ENCODE assay signal across 9 cellular contexts in the genomic region with DNA sequence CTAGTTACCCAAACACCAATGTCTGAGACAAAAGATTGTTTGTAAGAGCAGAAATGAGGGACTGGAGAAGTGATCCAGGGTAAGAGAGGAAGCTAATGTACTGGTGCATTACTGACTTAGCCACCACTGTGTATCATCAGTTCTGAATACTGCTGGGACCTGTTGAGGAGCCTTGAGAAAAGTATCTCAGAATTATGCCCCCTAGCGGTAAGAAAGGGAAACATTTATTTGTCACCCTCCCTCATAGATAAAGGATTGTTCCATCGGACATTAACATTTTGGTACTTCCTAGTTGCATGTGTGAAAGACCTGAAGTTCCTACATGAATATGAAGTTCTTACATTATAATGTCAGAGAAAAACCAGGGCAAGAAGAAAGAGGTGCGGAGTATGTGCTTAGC.
DNase-seq lines count a peak whose midpoint lies in the region; ATAC-seq and TF ChIP-seq lines count a peak whose summit lies in the region.
"Had no signal": no experiment of that assay in that cellular context is flagged by ENCODE, and none has a peak within 500 bp of the region (broad histone marks: within the 10 kb centered on the region; RNA-seq: fewer than 3 reads in every experiment).

No MANE protein-coding gene starts in this region.

- peak; percentile 71 for ATAC-seq in GM18498 (IDR thresholded peaks at IDR 0.05; ENCODE audit: unreplicated experiment)
- ATAC-seq in HG02852 (IDR thresholded peaks at IDR 0.05; ENCODE audit: unreplicated experiment), result peak; percentile 75
- peak in 1 of 2 donors; percentile 33 for ATAC-seq in lower lobe of right lung
- no peak for ATAC-seq in HG03571 (IDR thresholded peaks at IDR 0.05; ENCODE audit: unreplicated experiment)

- no peaks in the 10 kb centered on the region for H3K36me3 ChIP-seq in lower lobe of right lung

- H3K36me3 Mint-ChIP-seq in activated T-helper 2 cell treated with anti-CD3 and anti-CD28 coated beads, Interferon-gamma antibody, Interleukin-2, Interleukin-4, amounts not matched to agents 10 μg/mL and 5 μg/mL and 100 μg/mL, durations not matched to agents 14 hours and 24 hours and 36 hours (ENCODE audit: low read depth), result no peaks in the 10 kb centered on the region
- H3K36me3 Mint-ChIP-seq: activated naive CD4-positive, alpha-beta T cell treated with anti-CD3 and anti-CD28 coated beads, Interleukin-2, amount 50 U/mL, for 24 hours had no signal

- H3K27me3 Mint-ChIP-seq in activated T-helper 2 cell treated with anti-CD3 and anti-CD28 coated beads, Interferon-gamma antibody, Interleukin-2, Interleukin-4, amounts not matched to agents 10 μg/mL and 5 μg/mL and 100 μg/mL, durations not matched to agents 14 hours and 24 hours and 36 hours (ENCODE audit: low read depth), result no peaks in the 10 kb centered on the region
- H3K27me3 Mint-ChIP-seq: activated naive CD4-positive, alpha-beta T cell treated with anti-CD3 and anti-CD28 coated beads, Interleukin-2, amount 50 U/mL, for 24 hours had no signal

- intact Hi-C loops in lower lobe of right lung (cut with DNase I), result no loop called here
- intact Hi-C loops in activated T-helper 2 cell treated with anti-CD3 and anti-CD28 coated beads, Interferon-gamma antibody, Interleukin-2, Interleukin-4, amounts not matched to agents 10 μg/mL and 5 μg/mL and 100 μg/mL, durations not matched to agents 14 hours and 24 hours and 36 hours (cut with micrococcal nuclease), result no loop called here

- no peak overlapping the region for H3K27ac Mint-ChIP-seq in activated T-helper 2 cell treated with anti-CD3 and anti-CD28 coated beads, Interferon-gamma antibody, Interleukin-2, Interleukin-4, amounts not matched to agents 10 μg/mL and 5 μg/mL and 100 μg/mL, durations not matched to agents 14 hours and 24 hours and 36 hours
- H3K27ac Mint-ChIP-seq: activated naive CD4-positive, alpha-beta T cell treated with anti-CD3 and anti-CD28 coated beads, Interleukin-2, amount 50 U/mL, for 24 hours had no signal

- TF ChIP-seq CTCF in lower lobe of right lung (IDR thresholded peaks at IDR 0.05), result peak; percentile 33

- no peaks in the 10 kb centered on the region for H3K4me1 ChIP-seq in lower lobe of right lung

- H3K4me3 ChIP-seq in lower lobe of right lung, result no peak overlapping the region

- H3K9me3 Mint-ChIP-seq in activated T-helper 2 cell treated with anti-CD3 and anti-CD28 coated beads, Interferon-gamma antibody, Interleukin-2, Interleukin-4, amounts not matched to agents 10 μg/mL and 5 μg/mL and 100 μg/mL, durations not matched to agents 14 hours and 24 hours and 36 hours, result peaks cover 11% of the 10 kb centered on the region
- H3K9me3 Mint-ChIP-seq: activated naive CD4-positive, alpha-beta T cell treated with anti-CD3 and anti-CD28 coated beads, Interleukin-2, amount 50 U/mL, for 24 hours had no signal

- no peak overlapping the region for H3K27ac ChIP-seq in lower lobe of right lung

- H3K9me3 ChIP-seq in lower lobe of right lung, result no peaks in the 10 kb centered on the region

- H3K4me3 Mint-ChIP-seq in activated T-helper 2 cell treated with anti-CD3 and anti-CD28 coated beads, Interferon-gamma antibody, Interleukin-2, Interleukin-4, amounts not matched to agents 10 μg/mL and 5 μg/mL and 100 μg/mL, durations not matched to agents 14 hours and 24 hours and 36 hours (ENCODE audit: low read depth), result no peak overlapping the region
- H3K4me3 Mint-ChIP-seq: activated naive CD4-positive, alpha-beta T cell treated with anti-CD3 and anti-CD28 coated beads, Interleukin-2, amount 50 U/mL, for 24 hours had no signal

- H3K4me1 Mint-ChIP-seq in activated T-helper 2 cell treated with anti-CD3 and anti-CD28 coated beads, Interferon-gamma antibody, Interleukin-2, Interleukin-4, amounts not matched to agents 10 μg/mL and 5 μg/mL and 100 μg/mL, durations not matched to agents 14 hours and 24 hours and 36 hours (ENCODE audit: low read depth), result no peaks in the 10 kb centered on the region
- H3K4me1 Mint-ChIP-seq: activated naive CD4-positive, alpha-beta T cell treated with anti-CD3 and anti-CD28 coated beads, Interleukin-2, amount 50 U/mL, for 24 hours had no signal

- DNase-seq in SKM-1 treated with dmso at 0.1 percent for 144 hours (lab: John Stamatoyannopoulos, UW; ENCODE audit: unreplicated experiment) (peak; percentile 21), lower lobe of right lung (no peak), hypothalamus (lab: John Stamatoyannopoulos, UW) (no peak), NCI-H1048 (lab: John Stamatoyannopoulos, UW) (no peak)
- no peak for DNase-seq in activated T-helper 2 cell treated with anti-CD3 and anti-CD28 coated beads, Interferon-gamma antibody, Interleukin-2, Interleukin-4, amounts not matched to agents 10 μg/mL and 5 μg/mL and 100 μg/mL, durations not matched to agents 14 hours and 24 hours and 36 hours (ENCODE audit: low spot score)

- H3K27me3 ChIP-seq in lower lobe of right lung (ENCODE audit: low read depth), result no peaks in the 10 kb centered on the region
